8 cellular contexts compared by ENCODE assay signal in the genomic region with DNA sequence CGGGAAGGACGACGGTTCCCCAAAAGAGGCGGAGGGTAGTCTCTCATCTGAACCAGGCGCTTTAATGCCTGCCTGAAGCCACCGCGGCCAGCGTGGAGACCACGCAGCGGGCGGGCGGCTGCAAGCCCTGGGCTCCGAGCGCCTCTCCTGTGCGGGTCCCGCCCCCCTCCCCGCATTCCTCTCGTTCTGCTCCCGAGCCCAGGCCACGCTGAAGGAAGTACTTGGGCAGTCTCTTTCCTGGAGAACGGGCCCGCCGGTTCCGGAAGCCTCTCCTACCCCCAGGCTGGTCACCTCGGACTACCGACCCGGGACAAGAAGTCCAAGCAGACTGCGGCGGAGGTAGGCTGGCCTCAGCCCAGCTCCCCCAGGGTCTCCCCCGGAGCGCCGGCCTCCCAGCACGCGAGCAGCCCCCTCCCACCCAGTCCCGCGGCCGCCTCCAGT. TPM values are rescaled to one million over a fixed set of nuclear protein-coding genes. Genes with fewer than 3 reads are reported as not detected.
DNase-seq lines count a peak whose midpoint lies in the region; ATAC-seq and TF ChIP-seq lines count a peak whose summit lies in the region.

No MANE protein-coding gene starts in this region.

- H3K27ac ChIP-seq in IMR-90 (ENCODE audit: insufficient read depth, low read length), result peak overlapping the region; percentile 74
- peak overlapping the region; percentile 93 to 98 (median 95) for H3K27ac ChIP-seq in heart right ventricle

- no TSS peak for BruUV-seq in IMR-90 (replicated peaks; lab: Mats Ljungman, UMichigan)

- H3K56ac ChIP-seq in IMR-90 (ENCODE audit: extremely low read depth, insufficient read depth, low read length), result peak overlapping the region; percentile 19; the same call in 1 of the 2 replicates

- peak overlapping the region; percentile 72 to 74; a peak in 2 of 4 replicates for H4K8ac ChIP-seq in IMR-90 (ENCODE audit: low read depth in 2 of 2, low read length in 2 of 2)

- H2BK15ac ChIP-seq in IMR-90 (ENCODE audit: low read depth, low read length), result no peak overlapping the region

- no peak for TF ChIP-seq RAD21 in IMR-90 (IDR thresholded peaks at IDR 0.05; ENCODE audit: low read length)

- H3K9me3 Mint-ChIP-seq in progenitor cell of endocrine pancreas (ENCODE audit: low read depth), result no peaks in the 10 kb centered on the region

- no peaks in the 10 kb centered on the region for H3K36me3 Mint-ChIP-seq in progenitor cell of endocrine pancreas (ENCODE audit: insufficient read depth)

- peaks cover 8% of the 10 kb centered on the region for H3K4me1 Mint-ChIP-seq in progenitor cell of endocrine pancreas (ENCODE audit: low read depth)

- H3K79me1 ChIP-seq in IMR-90 (ENCODE audit: low read depth in 1 of 2, low read length in 2 of 2), result peaks cover 0 to 14% of the 10 kb centered on the region in 2 experiments; a peak in 2 of 4 replicates

- no CpG with 5 or more reads among the region's 37 CpGs for WGBS in IMR-90 (ENCODE audit: extremely low coverage in 2 of 2, insufficient read length in 1 of 2), 2 experiments
- 1 to 2% methylated on average over 35 to 37 of the region's 37 CpGs for WGBS in heart right ventricle, 2 donors

- H2BK120ac ChIP-seq in IMR-90 (ENCODE audit: low read depth, low read length), result no peak overlapping the region

- in situ Hi-C loops in IMR-90 (cut with MboI; ENCODE audit: low sequenced_read_pairs), result loop anchor here (5.0 kb wide), 1 partner anchor 311 kb away; no protein-coding TSS in a partner anchor

- H2AK5ac ChIP-seq in IMR-90 (ENCODE audit: low read depth, low read length), result no peak overlapping the region

- H3K9me3 ChIP-seq in IMR-90 (ENCODE audit: control insufficient read depth, insufficient read depth, low read length) (no peaks in the 10 kb centered on the region), adipocyte (ENCODE audit: control insufficient read depth, low read length) (no peaks in the 10 kb centered on the region), heart right ventricle (no peaks in the 10 kb centered on the region)

- H3K4me3 Mint-ChIP-seq in progenitor cell of endocrine pancreas (ENCODE audit: low read depth), result peak overlapping the region; percentile 78

- POLR2A ChIA-PET in IMR-90 (lab: Charles Lee; ENCODE audit: unreplicated experiment), result interaction anchor here (0.6 kb wide), 1 partner anchor 190 kb away, joined by 5 read pairs; a partner anchor contains a TSS

- H2AFZ ChIP-seq in IMR-90 (replicated peaks; ENCODE audit: low read length, poor library complexity), result peak overlapping the region; percentile 100

- H3K27ac Mint-ChIP-seq in progenitor cell of endocrine pancreas, result no peak overlapping the region

- peak overlapping the region; percentile 86 for H2AK9ac ChIP-seq in IMR-90 (replicated peaks; ENCODE audit: low read depth, low read length, poor library complexity)

- peaks cover 55% of the 10 kb centered on the region for H3K27me3 Mint-ChIP-seq in progenitor cell of endocrine pancreas

- no peak overlapping the region; the same call in 1 of the 2 replicates for H3K18ac ChIP-seq in IMR-90 (ENCODE audit: low read depth, low read length)

- CTCF ChIA-PET in IMR-90 (lab: Yijun Ruan, JAX), result interaction anchor here (1.2 kb wide), 1 partner anchor 10 kb away, joined by 3 read pairs; no protein-coding TSS in a partner anchor

- H4K91ac ChIP-seq in IMR-90 (ENCODE audit: insufficient read depth, low read depth, low read length), result peak overlapping the region; percentile 29; the same call in 1 of the 2 replicates

- no peak overlapping the region for H3K14ac ChIP-seq in IMR-90 (replicated peaks; ENCODE audit: low read depth, low read length)

- H3K4me1 ChIP-seq in IMR-90 (ENCODE audit: control insufficient read depth, insufficient read depth, low read length) (no peaks in the 10 kb centered on the region; the same call in 1 of the 2 replicates), adipocyte (ENCODE audit: control insufficient read depth, insufficient read depth, low read length) (peaks cover 12% of the 10 kb centered on the region), heart right ventricle (peaks cover 0 to 57% (median 36%) of the 10 kb centered on the region in 9 donors)

- no peak for TF ChIP-seq POLR2A in IMR-90 (IDR thresholded peaks at IDR 0.05; ENCODE audit: low read depth, low read length)

- dilution Hi-C loops in IMR-90 (cut with HindIII; ENCODE audit: low sequenced_read_pairs, unreplicated experiment), result no loop called here

- no peak for TF ChIP-seq CTCF in IMR-90 (conservative IDR thresholded peaks at IDR 0.05; ENCODE audit: low read depth, low read length)
- no peak for TF ChIP-seq CTCF in heart right ventricle (IDR thresholded peaks at IDR 0.05)
- no peak for TF ChIP-seq CTCF in progenitor cell of endocrine pancreas (IDR thresholded peaks at IDR 0.05; ENCODE audit: unreplicated experiment)

- peak overlapping the region; percentile 86 for H3K4me2 ChIP-seq in IMR-90 (ENCODE audit: low read depth, low read length)

- no peaks in the 10 kb centered on the region for H3K36me3 ChIP-seq in IMR-90 (ENCODE audit: control insufficient read depth, insufficient read depth, low read length)
- no peaks in the 10 kb centered on the region for H3K36me3 ChIP-seq in adipocyte (ENCODE audit: control insufficient read depth, insufficient read depth, low read length, severe bottlenecking)
- H3K36me3 ChIP-seq in heart right ventricle, result no peaks in the 10 kb centered on the region

- peak overlapping the region; percentile 24; the same call in 1 of the 2 replicates for H3K23ac ChIP-seq in IMR-90 (ENCODE audit: low read depth, low read length)

- H3K27me3 ChIP-seq in IMR-90 (ENCODE audit: control insufficient read depth, insufficient read depth, low read length) (no peaks in the 10 kb centered on the region), adipocyte (replicated peaks; ENCODE audit: control insufficient read depth, insufficient read depth, low read length) (no peaks in the 10 kb centered on the region), heart right ventricle (peaks cover 0 to 61% (median 0%) of the 10 kb centered on the region in 7 donors)

- H3K9ac ChIP-seq in IMR-90 (ENCODE audit: low read depth, low read length) (peak overlapping the region; percentile 58), adipocyte (ENCODE audit: low read length) (peak overlapping the region; percentile 92)

- H3K4ac ChIP-seq in IMR-90 (ENCODE audit: low read depth, low read length), result no peak overlapping the region

- H4K20me1 ChIP-seq in IMR-90 (ENCODE audit: insufficient read depth, low read length), result 0 out of 2 replicates have a peak, but pooled peaks cover 4% of the 10 kb centered on the region

- H3K9me1 ChIP-seq in IMR-90 (ENCODE audit: insufficient read depth, low read length), result 0 out of 2 replicates have a peak, but pooled peaks cover 11% of the 10 kb centered on the region

- no peak overlapping the region for H2BK20ac ChIP-seq in IMR-90 (ENCODE audit: low read depth, low read length)

- peak; percentile 64 for DNase-seq in D341Med (ENCODE audit: low spot score)
- DNase-seq in IMR-90, result peak; percentile 29
- peak; percentile 82 for DNase-seq in adipocyte (ENCODE audit: low read depth)
- DNase-seq in heart right ventricle, result peak in 1 of 2 donors; percentile 14
- DNase-seq in progenitor cell of endocrine pancreas (ENCODE audit: low spot score, unreplicated experiment), result peak; percentile 41
- DNase-seq in NOMO-1 treated with dmso at 0.1 percent for 144 hours (lab: John Stamatoyannopoulos, UW; ENCODE audit: unreplicated experiment), result no peak

- intact Hi-C loops in IMR-90 (cut with micrococcal nuclease) (loop anchor here (1.0 to 5.0 kb wide), 5 partner anchors 53 to 331 kb away; a partner anchor contains a TSS), heart right ventricle (cut with DNase I) (loop anchor here in 4 of 10 donors (5.0 to 10.0 kb wide), 4 partner anchors 129 to 261 kb away; a partner anchor contains a TSS)

- H2BK5ac ChIP-seq in IMR-90 (ENCODE audit: low read depth, low read length, poor library complexity, severe bottlenecking), result peak overlapping the region; percentile 33

- ATAC-seq in GM19372 (IDR thresholded peaks at IDR 0.05; ENCODE audit: low read depth, unreplicated experiment) (peak; percentile 5), IMR-90 (ENCODE audit: low read depth) (peak; percentile 64), heart right ventricle (peak; percentile 28 to 78 (median 56)), GM18861 (IDR thresholded peaks at IDR 0.05; ENCODE audit: unreplicated experiment) (no peak)

- H4K5ac ChIP-seq in IMR-90 (ENCODE audit: low read depth, low read length), result no peak overlapping the region

- H3K4me3 ChIP-seq in IMR-90 (ENCODE audit: insufficient read depth, low read depth, low read length) (peak overlapping the region; percentile 79), adipocyte (ENCODE audit: low read length) (peak overlapping the region; percentile 92), heart right ventricle (peak overlapping the region; percentile 40 to 89 (median 82))

TF ChIP-seq in IMR-90, 13 proteins besides CTCF, POLR2A, EP300 and RAD21:
- peak; percentile 35; the same call in 1 of the 2 replicates for TF ChIP-seq MXI1 (IDR thresholded peaks at IDR 0.05; ENCODE audit: borderline replicate concordance, low read depth, low read length)
- TF ChIP-seq, protein P1, sequence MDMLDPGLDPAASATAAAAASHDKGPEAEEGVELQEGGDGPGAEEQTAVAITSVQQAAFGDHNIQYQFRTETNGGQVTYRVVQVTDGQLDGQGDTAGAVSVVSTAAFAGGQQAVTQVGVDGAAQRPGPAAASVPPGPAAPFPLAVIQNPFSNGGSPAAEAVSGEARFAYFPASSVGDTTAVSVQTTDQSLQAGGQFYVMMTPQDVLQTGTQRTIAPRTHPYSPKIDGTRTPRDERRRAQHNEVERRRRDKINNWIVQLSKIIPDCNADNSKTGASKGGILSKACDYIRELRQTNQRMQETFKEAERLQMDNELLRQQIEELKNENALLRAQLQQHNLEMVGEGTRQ (IDR thresholded peaks at IDR 0.05; ENCODE audit: low read depth, low read length), result no peak
TF ChIP-seq in IMR-90: peak in this region for 1.

RNA-seq across cellular contexts. Expression of a gene that starts 0.6 kb away (rescaled TPM):
- total RNA-seq in IMR-90 (2012; rRNA removed) (20.6 and 36.9 TPM in 2 replicates), heart right ventricle (10 to 100 TPM; 34.2 to 54.3 (median 43.2) TPM), progenitor cell of endocrine pancreas (21.0 and 26.0 TPM in 2 replicates)
- polyA plus RNA-seq in IMR-90 (2012; rRNA removed) (38.8 and 45.6 TPM in 2 replicates), heart right ventricle (10 to 100 TPM; 22.5 to 58.9 TPM)
- 34.0 and 35.5 TPM in 2 replicates for polyA plus RNA-seq in IMR-90 (2012; cell fraction: cytosol; rRNA removed)
- 6.7 and 10.5 TPM in 2 replicates for polyA plus RNA-seq in IMR-90 (2012; cell fraction: nucleus; rRNA removed; ENCODE audit: low replicate concordance)

RNA-seq across cellular contexts. Expression of a gene that starts 53.1 kb away (rescaled TPM):
- total RNA-seq in IMR-90 (2012; rRNA removed), result 0.18 and 0.28 TPM in 2 replicates
- 1.0 and 1.1 TPM in 2 replicates for polyA plus RNA-seq in IMR-90 (2012; rRNA removed)
- 0.45 and 0.59 TPM in 2 replicates for polyA plus RNA-seq in IMR-90 (2012; cell fraction: cytosol; rRNA removed)
- 1.7 and 2.1 TPM in 2 replicates for polyA plus RNA-seq in IMR-90 (2012; cell fraction: nucleus; rRNA removed; ENCODE audit: low replicate concordance)
- 1 to 10 TPM in 1 of 10 donors, under 1 TPM in 9; 0.08 to 1.0 (median 0.65) TPM for total RNA-seq in heart right ventricle
- under 1 TPM; 0.26 to 0.73 TPM for polyA plus RNA-seq in heart right ventricle
- total RNA-seq in progenitor cell of endocrine pancreas, result 0.50 and 1.2 TPM in 2 replicates
